ENCODE assay signal across 14 cellular contexts in genomic region chr10:132630666-132631347, GRCh38.
DNase-seq lines count a peak whose midpoint lies in the region; ATAC-seq and TF ChIP-seq lines count a peak whose summit lies in the region.
"Had no signal": no experiment of that assay in that cellular context is flagged by ENCODE, and none has a peak within 500 bp of the region (broad histone marks: within the 10 kb centered on the region; RNA-seq: fewer than 3 reads in every experiment).

No MANE protein-coding gene starts in this region.

- peak; percentile 72 to 87 (median 86) for DNase-seq in body of pancreas
- peak; percentile 83 to 94 (median 87) for DNase-seq in heart left ventricle
- no peak for DNase-seq in natural killer cell
- peak; percentile 49 for DNase-seq in transverse colon
- no peak for DNase-seq in HAP-1 (ENCODE audit: low spot score in 2 of 2)
- DNase-seq in NCI-H146 treated with DMSO at 0.1 percent for 48 hours (lab: John Stamatoyannopoulos, UW; ENCODE audit: unreplicated experiment): no peak
- DNase-seq: activated CD4-positive, alpha-beta T cell treated with anti-CD3 and anti-CD28 coated beads for 36 hours; cortex of kidney; NCI-H1417 treated with DMSO at 0.1 percent for 48 hours; NCI-H526 treated with DMSO at 0.1 percent for 48 hours had no signal

- TF ChIP-seq EP300 in transverse colon (IDR thresholded peaks at IDR 0.05; ENCODE audit: low read depth): no peak

- H3K4me3 ChIP-seq in body of pancreas (no peak overlapping the region), heart left ventricle (peak overlapping the region in 1 of 12 donors; percentile 26), transverse colon (no peak overlapping the region), HAP-1 (no peak overlapping the region)

- no peak for TF ChIP-seq CTCF in body of pancreas (IDR thresholded peaks at IDR 0.05)
- TF ChIP-seq CTCF in heart left ventricle (IDR thresholded peaks at IDR 0.05): no peak
- no peak for TF ChIP-seq CTCF in natural killer cell (IDR thresholded peaks at IDR 0.05)
- no peak for TF ChIP-seq CTCF in transverse colon (IDR thresholded peaks at IDR 0.05)

- H3K4me1 Mint-ChIP-seq in natural killer cell: peaks cover 19 to 51% of the 10 kb centered on the region in 2 donors

- peaks cover 24% of the 10 kb centered on the region for H3K4me1 ChIP-seq in body of pancreas
- H3K4me1 ChIP-seq in heart left ventricle: peaks cover 25 to 92% (median 75%) of the 10 kb centered on the region in 12 donors
- peaks cover 44 to 77% (median 56%) of the 10 kb centered on the region in 4 donors for H3K4me1 ChIP-seq in transverse colon
- no peaks in the 10 kb centered on the region for H3K4me1 ChIP-seq in HAP-1

- H3K9me3 ChIP-seq in body of pancreas (no peaks in the 10 kb centered on the region), heart left ventricle (no peaks in the 10 kb centered on the region), transverse colon (no peaks in the 10 kb centered on the region), HAP-1 (no peaks in the 10 kb centered on the region)

- peak overlapping the region in 1 of 2 donors; percentile 73 for H3K27ac Mint-ChIP-seq in natural killer cell
- H3K27ac Mint-ChIP-seq: activated CD4-positive, alpha-beta T cell treated with anti-CD3 and anti-CD28 coated beads for 36 hours had no signal

- no peaks in the 10 kb centered on the region for H3K9me3 Mint-ChIP-seq in natural killer cell

- H3K27me3 ChIP-seq in body of pancreas (no peaks in the 10 kb centered on the region), heart left ventricle (no peaks in the 10 kb centered on the region), transverse colon (no peaks in the 10 kb centered on the region), HAP-1 (ENCODE audit: low read depth) (no peaks in the 10 kb centered on the region)

- peak in 2 of 3 donors; percentile 26 to 37 for TF ChIP-seq POLR2A in body of pancreas (IDR thresholded peaks at IDR 0.05)
- no peak for TF ChIP-seq POLR2A in heart left ventricle (IDR thresholded peaks at IDR 0.05)
- no peak for TF ChIP-seq POLR2A in transverse colon (IDR thresholded peaks at IDR 0.05)

- H3K4me3 Mint-ChIP-seq in natural killer cell: no peak overlapping the region
- H3K4me3 Mint-ChIP-seq: activated CD4-positive, alpha-beta T cell treated with anti-CD3 and anti-CD28 coated beads for 36 hours had no signal

- in situ Hi-C loops in transverse colon (cut with MboI; ENCODE audit: low pct_ligation_motif_present in 1 of 4, low pct_unique_long_range_greater_than_20kb in 1 of 4, low sequenced_read_pairs in 3 of 4) (loop anchor here (10.0 to 25.0 kb wide), 6 partner anchors 94 to 394 kb away; partner anchors contain the start of genes INPP5A (in 2 of the 4) and PWWP2B (in 1 of the 4)), HAP-1 (cut with MboI; ENCODE audit: low sequenced_read_pairs) (loop anchor here (5.0 to 25.0 kb wide), 2 partner anchors 169 to 419 kb away; no protein-coding TSS in a partner anchor)

- peaks cover 8 to 12% of the 10 kb centered on the region in 2 donors for H3K27me3 Mint-ChIP-seq in natural killer cell (ENCODE audit: low read depth in 2 of 2)
- H3K27me3 Mint-ChIP-seq: activated CD4-positive, alpha-beta T cell treated with anti-CD3 and anti-CD28 coated beads for 36 hours; IgD-negative memory B cell had no signal

- ATAC-seq in body of pancreas: peak; percentile 88
- ATAC-seq in heart left ventricle: peak; percentile 72 to 83 (median 81)
- peak; percentile 23 to 72 (median 49) for ATAC-seq in natural killer cell
- no peak for ATAC-seq in GM18907 (IDR thresholded peaks at IDR 0.05; ENCODE audit: unreplicated experiment)
- ATAC-seq in HG03442 (IDR thresholded peaks at IDR 0.05; ENCODE audit: unreplicated experiment): no peak
- ATAC-seq: activated CD4-positive, alpha-beta T cell treated with anti-CD3 and anti-CD28 coated beads for 36 hours; SK-N-SH treated with all-trans-retinoic acid at 6 μM for 48 hours had no signal

- H3K36me3 ChIP-seq in body of pancreas (replicated peaks in 1 of 2; ENCODE audit: insufficient read depth in 1 of 2, low read depth in 2 of 2) (no peaks in the 10 kb centered on the region), heart left ventricle (no peaks in the 10 kb centered on the region), transverse colon (no peaks in the 10 kb centered on the region), HAP-1 (replicated peaks) (no peaks in the 10 kb centered on the region)

- 71 to 75% methylated on average over 8 to 23 of the region's 25 CpGs for WGBS in body of pancreas, 2 donors
- 61 to 79% (median 68%) methylated on average over 19 to 25 of the region's 25 CpGs for WGBS in heart left ventricle, 4 donors
- 80% methylated on average over 2 to 24 of the region's 25 CpGs for whole genome bisulfite sequencing in transverse colon (ENCODE audit: low coverage in 1 of 2), 2 donors

- intact Hi-C loops in body of pancreas (cut with DNase I): no loop called here
- intact Hi-C loops in heart left ventricle (cut with DNase I): loop anchor here (1.0 to 10.0 kb wide), 13 partner anchors 39 to 406 kb away; partner anchors contain the start of genes INPP5A (in 5 of the 10) and PWWP2B (in 3 of the 10)
- intact Hi-C loops in natural killer cell (cut with micrococcal nuclease): loop anchor here (10.0 kb wide), 1 partner anchor 246 kb away; no protein-coding TSS in a partner anchor
- intact Hi-C loops in transverse colon (cut with DNase I; ENCODE audit: low total_unique reads): loop anchor here (5.0 kb wide), 1 partner anchor 94 kb away; the partner anchor contains the start of gene INPP5A

- peak overlapping the region; percentile 81 to 85 (median 84) for H3K27ac ChIP-seq in body of pancreas
- peak overlapping the region; percentile 90 to 99 (median 96) for H3K27ac ChIP-seq in heart left ventricle
- H3K27ac ChIP-seq in transverse colon: peak overlapping the region; percentile 83 to 95 (median 89)

- no peaks in the 10 kb centered on the region for H3K36me3 Mint-ChIP-seq in natural killer cell
- H3K36me3 Mint-ChIP-seq: IgD-negative memory B cell had no signal

Comparison
In these comparisons a context has a peak if more than half of its experiments do, and no peak if none do; other contexts are left out.
1. ATAC-seq: peak in body of pancreas (single experiment), heart left ventricle (4 of 4) and natural killer cell (3 of 3); none in GM18907 (single experiment) and HG03442 (single experiment).
2. DNase-seq: peak in body of pancreas (4 of 4), heart left ventricle (5 of 5) and transverse colon (single experiment); none in natural killer cell (single experiment), HAP-1 (0 of 2) and NCI-H146 treated with DMSO at 0.1 percent for 48 hours (single experiment).
3. POLR2A ChIP-seq: peak in body of pancreas (2 of 3); none in heart left ventricle (0 of 2) and transverse colon (single experiment).
4. Peak in every context shown above with its lines, with median percentiles within 50 percentile points of each other: H3K27ac ChIP-seq.